In genomic region chr17:62179525-62180161, GRCh38 we compare ENCODE assay signal across 12 cellular contexts.
DNase-seq lines count a peak whose midpoint lies in the region; ATAC-seq, FAIRE-seq and TF ChIP-seq lines count a peak whose summit lies in the region.
"Had no signal": no experiment of that assay in that cellular context is flagged by ENCODE, and none has a peak within 500 bp of the region (broad histone marks: within the 10 kb centered on the region; RNA-seq: fewer than 3 reads in every experiment).

No MANE protein-coding gene starts in this region.

- WGBS in pancreas, 2 donors, result 79 to 90% methylated on average over 5 of the region's 5 CpGs

- peak; percentile 24 for DNase-seq in AG09309 (ENCODE audit: low read depth)
- DNase-seq in HuH-7 (ENCODE audit: low spot score), result peak; percentile 22
- peak; percentile 74 for DNase-seq in amniotic epithelial cell (ENCODE audit: low read depth)
- no peak for DNase-seq in keratinocyte (ENCODE audit: low read depth, low spot score)
- DNase-seq in pancreas, result no peak
- no peak for DNase-seq in kidney
- DNase-seq in NCI-H2107 treated with DMSO at 0.1 percent for 48 hours (lab: John Stamatoyannopoulos, UW; ENCODE audit: unreplicated experiment), result no peak
- DNase-seq: CD8-positive, alpha-beta T cell; H7; stimulated activated CD4-positive, alpha-beta T cell treated with anti-CD3 and anti-CD28 coated beads, Interleukin-4, amount 100 ng/mL, for 24 hours; uterus had no signal

- H3K79me2 ChIP-seq in keratinocyte (ENCODE audit: control insufficient read depth, insufficient read depth, low read length), result no peaks in the 10 kb centered on the region

- H4K20me1 ChIP-seq in keratinocyte (ENCODE audit: control insufficient read depth, extremely low read depth, insufficient read depth, low read length), result no peaks in the 10 kb centered on the region

- H3K36me3 ChIP-seq in keratinocyte (ENCODE audit: control insufficient read depth in 2 of 2, extremely low read depth in 1 of 2, insufficient read depth in 2 of 2, low read length in 2 of 2) (no peaks in the 10 kb centered on the region), pancreas (no peaks in the 10 kb centered on the region), kidney (ENCODE audit: control insufficient read depth in 1 of 2, insufficient read depth in 2 of 2, low read length in 2 of 2) (no peaks in the 10 kb centered on the region)
- H3K36me3 ChIP-seq: uterus had no signal

- H3K4me3 ChIP-seq in AG09309 (ENCODE audit: control insufficient read depth, low read depth, low read length), result no peak overlapping the region
- H3K4me3 ChIP-seq in keratinocyte (ENCODE audit: control insufficient read depth in 2 of 3, extremely low read depth in 1 of 3, insufficient read depth in 2 of 3, low read depth in 1 of 3, low read length in 3 of 3), result no peak overlapping the region
- H3K4me3 ChIP-seq in pancreas, result no peak overlapping the region
- no peak overlapping the region for H3K4me3 ChIP-seq in kidney (ENCODE audit: low read length in 2 of 2)
- H3K4me3 ChIP-seq: uterus had no signal

- dilution Hi-C loops in keratinocyte (cut with MboI; ENCODE audit: extremely low pct_ligation_motif_present, low sequenced_read_pairs), result no loop called here

- H3K4me1 ChIP-seq in keratinocyte (ENCODE audit: control insufficient read depth, extremely low read depth, insufficient read depth, low read length) (peaks cover 15% of the 10 kb centered on the region), pancreas (no peaks in the 10 kb centered on the region), kidney (ENCODE audit: control insufficient read depth in 1 of 2, insufficient read depth in 1 of 2, low read depth in 1 of 2, low read length in 2 of 2) (no peaks in the 10 kb centered on the region)
- H3K4me1 ChIP-seq: uterus had no signal

- peak overlapping the region; percentile 7 for H3K4me2 ChIP-seq in keratinocyte (ENCODE audit: control insufficient read depth, extremely low read depth, insufficient read depth, low read depth, low read length)

- intact Hi-C loops in pancreas (cut with DNase I), result no loop called here
- intact Hi-C loops in kidney (cut with DNase I), result no loop called here

- ATAC-seq in pancreas (no peak), HG03045 (IDR thresholded peaks at IDR 0.05; ENCODE audit: unreplicated experiment) (no peak)
- ATAC-seq: CD8-positive, alpha-beta T cell had no signal

- TF ChIP-seq CTCF in AG09309 (IDR thresholded peaks at IDR 0.05; ENCODE audit: control insufficient read depth, insufficient read depth, low read depth, low read length, missing control alignments), result peak; percentile 26
- peak; percentile 32 to 48 (median 48) for TF ChIP-seq CTCF in keratinocyte (optimal IDR thresholded peaks at IDR 0.05 in 1 of 3, IDR thresholded peaks at IDR 0.05 in 1 of 3, conservative IDR thresholded peaks at IDR 0.05 in 1 of 3; ENCODE audit: extremely low read depth in 1 of 3, insufficient read depth in 2 of 3, low read length in 3 of 3)
- TF ChIP-seq CTCF in pancreas (IDR thresholded peaks at IDR 0.05), result no peak
- TF ChIP-seq CTCF in kidney (IDR thresholded peaks at IDR 0.05; ENCODE audit: borderline replicate concordance, extremely low read depth, insufficient read depth), result no peak

- peak; percentile 69 for FAIRE-seq in keratinocyte (lab: Jason Lieb, UNC)
- no peak for FAIRE-seq in pancreas (lab: Jason Lieb, UNC)
- no peak for FAIRE-seq in kidney (lab: Jason Lieb, UNC)

- H3K9me3 ChIP-seq in keratinocyte (ENCODE audit: control insufficient read depth, low read depth, low read length), result peaks cover 4% of the 10 kb centered on the region
- H3K9me3 ChIP-seq in pancreas, result no peaks in the 10 kb centered on the region
- H3K9me3 ChIP-seq in kidney (ENCODE audit: control insufficient read depth in 1 of 2, low read length in 2 of 2), result peaks cover 0 to 12% of the 10 kb centered on the region in 2 donors

- H3K9ac ChIP-seq in keratinocyte (ENCODE audit: control insufficient read depth, extremely low read depth, insufficient read depth, low read length), result no peak overlapping the region
- no peak overlapping the region for H3K9ac ChIP-seq in kidney (ENCODE audit: low read length in 2 of 2)

- H3K27me3 ChIP-seq in keratinocyte (ENCODE audit: control insufficient read depth, extremely low read depth, insufficient read depth, low read length) (no peaks in the 10 kb centered on the region), pancreas (no peaks in the 10 kb centered on the region)
- H3K27me3 ChIP-seq: uterus had no signal

- peak overlapping the region; percentile 19 for H3K27ac ChIP-seq in keratinocyte (ENCODE audit: control insufficient read depth, insufficient read depth, low read length)
- no peak overlapping the region for H3K27ac ChIP-seq in pancreas
- no peak overlapping the region for H3K27ac ChIP-seq in kidney (ENCODE audit: low read depth in 2 of 2, low read length in 2 of 2)
- H3K27ac ChIP-seq: uterus had no signal

- H2AFZ ChIP-seq in keratinocyte (ENCODE audit: control insufficient read depth, low read length), result no peak overlapping the region

- H3K9me1 ChIP-seq in keratinocyte (ENCODE audit: control insufficient read depth, extremely low read depth, insufficient read depth, low read length), result no peaks in the 10 kb centered on the region

Comparison
In these comparisons a context has a peak if more than half of its experiments do, and no peak if none do; other contexts are left out.
1. DNase-seq: peak in AG09309 (single experiment), HuH-7 (single experiment) and amniotic epithelial cell (single experiment); none in keratinocyte (single experiment), pancreas (0 of 6), kidney (single experiment) and NCI-H2107 treated with DMSO at 0.1 percent for 48 hours (single experiment).
2. CTCF ChIP-seq: peak in AG09309 (single experiment) and keratinocyte (3 of 3); none in pancreas (0 of 4) and kidney (single experiment).